Comparison of ENCODE assay signal across 25 cellular contexts in genomic region chr16:20241321-20241720, GRCh38.
"Had no signal": no experiment of that assay in that cellular context is flagged by ENCODE, and none has a peak within 500 bp of the region (broad histone marks: within the 10 kb centered on the region; RNA-seq: fewer than 3 reads in every experiment).

No MANE protein-coding gene starts in this region.

- DNase-seq: left colon; left lung; lower lobe of right lung; mammary epithelial cell; mesenchymal stem cell; naive thymus-derived CD8-positive, alpha-beta T cell; nucleus accumbens; pancreas; posterior cingulate gyrus; retina; right cardiac atrium; small intestine; spleen; stimulated activated CD4-positive, alpha-beta T cell treated with anti-CD3 and anti-CD28 coated beads, Interleukin-4, amount 100 ng/mL, for 24 hours; stimulated activated naive CD4-positive, alpha-beta T cell; tibial artery; trophoblast cell; upper lobe of right lung; uterus had no signal

- H3K4me3 ChIP-seq: left lung, lower lobe of right lung, pancreas, prostate gland, spleen, suprapubic skin, thoracic aorta, tibial artery, upper lobe of right lung, uterus had no signal

- H3K27ac ChIP-seq: left lung, lower lobe of right lung, pancreas, prostate gland, spleen, suprapubic skin, thoracic aorta, tibial artery, upper lobe of right lung, uterus had no signal

- H3K9me3 ChIP-seq: left lung, lower lobe of right lung, pancreas, prostate gland, spleen, suprapubic skin, thoracic aorta, tibial artery, upper lobe of right lung, uterus had no signal

- H3K36me3 ChIP-seq: left lung, lower lobe of right lung, pancreas, prostate gland, spleen, suprapubic skin, thoracic aorta, tibial artery, upper lobe of right lung, uterus had no signal

- H3K27me3 ChIP-seq: tibial artery, uterus had no signal

- ATAC-seq: left colon; left lung; lower lobe of right lung; naive thymus-derived CD8-positive, alpha-beta T cell; pancreas; right cardiac atrium; sciatic nerve; stimulated activated effector memory CD8-positive, alpha-beta T cell treated with anti-CD3 and anti-CD28 coated beads, Interleukin-12 subunit alpha, Interleukin-12 subunit beta, amount 100 ng/mL, for 72 hours; upper lobe of right lung had no signal

- FAIRE-seq: keratinocyte, pancreas, small intestine had no signal

- H3K4me1 ChIP-seq: left lung, lower lobe of right lung, pancreas, prostate gland, spleen, suprapubic skin, tibial artery, upper lobe of right lung, uterus had no signal
